ENCODE assay signal across 22 cellular contexts in the genomic region with DNA sequence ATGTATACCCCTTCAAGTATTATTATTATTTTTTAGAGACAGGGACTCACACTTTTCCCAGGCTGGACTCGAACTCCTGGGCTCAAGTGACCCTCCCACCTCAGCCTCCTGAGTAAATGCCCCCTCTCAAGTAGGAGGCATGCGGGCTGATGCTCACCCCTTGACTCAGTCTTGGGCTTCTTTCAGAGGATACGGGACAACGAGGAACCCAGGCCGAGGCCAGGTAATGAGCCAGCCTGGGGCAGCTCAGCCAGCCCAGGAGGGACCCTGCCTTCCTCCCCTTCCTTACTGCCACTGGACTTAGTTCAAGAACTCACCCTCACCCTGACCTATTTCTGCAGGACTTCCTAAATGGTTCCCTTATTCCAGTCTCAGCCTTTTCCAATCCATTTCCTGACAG.
"Had no signal": no experiment of that assay in that cellular context is flagged by ENCODE, and none has a peak within 500 bp of the region (broad histone marks: within the 10 kb centered on the region; RNA-seq: fewer than 3 reads in every experiment).

No MANE protein-coding gene starts in this region.

- H3K27me3 ChIP-seq: colonic mucosa, esophagus squamous epithelium, foreskin keratinocyte, gastroesophageal sphincter, left lung had no signal

- H3K27me3 Mint-ChIP-seq: dendritic cell treated with granulocyte-macrophage colony-stimulating factor and Interleukin-4, amounts not matched to agents 40 ng/mL and 50 ng/mL, for 4 days; effector memory CD8-positive, alpha-beta T cell; memory B cell had no signal

- H3K4me1 Mint-ChIP-seq: memory B cell had no signal

- H3K4me1 ChIP-seq: colonic mucosa, esophagus squamous epithelium, gastroesophageal sphincter, heart right ventricle, left lung, lower lobe of right lung had no signal

- H3K36me3 Mint-ChIP-seq: memory B cell had no signal

- H3K27ac ChIP-seq: colonic mucosa, epithelial cell of prostate, esophagus squamous epithelium, foreskin keratinocyte, gastroesophageal sphincter, heart right ventricle, left lung, lower lobe of right lung had no signal

- H3K4me3 ChIP-seq: colonic mucosa, esophagus squamous epithelium, gastroesophageal sphincter, heart right ventricle, left lung, lower lobe of right lung had no signal

- H3K9me3 Mint-ChIP-seq: dendritic cell treated with granulocyte-macrophage colony-stimulating factor and Interleukin-4, amounts not matched to agents 40 ng/mL and 50 ng/mL, for 4 days; memory B cell had no signal

- H3K9me3 ChIP-seq: colonic mucosa, esophagus squamous epithelium, gastroesophageal sphincter, heart right ventricle, left lung, lower lobe of right lung had no signal

- ATAC-seq: effector memory CD8-positive, alpha-beta T cell; esophagus mucosa; gastroesophageal sphincter; heart right ventricle; left cardiac atrium; left lung; left ventricle myocardium superior had no signal

- H3K4me3 Mint-ChIP-seq: dendritic cell treated with granulocyte-macrophage colony-stimulating factor and Interleukin-4, amounts not matched to agents 40 ng/mL and 50 ng/mL, for 4 days; effector memory CD8-positive, alpha-beta T cell; endodermal cell; memory B cell had no signal

- H3K27ac Mint-ChIP-seq: dendritic cell treated with granulocyte-macrophage colony-stimulating factor and Interleukin-4, amounts not matched to agents 40 ng/mL and 50 ng/mL, for 4 days; effector memory CD8-positive, alpha-beta T cell; endodermal cell; memory B cell had no signal

- H3K36me3 ChIP-seq: colonic mucosa, esophagus squamous epithelium, gastroesophageal sphincter, heart right ventricle, left lung, lower lobe of right lung had no signal

- DNase-seq: cerebellar nuclear complex; colonic mucosa; cortex of kidney; effector CD8-positive, alpha-beta T cell; effector memory CD8-positive, alpha-beta T cell; endodermal cell; erythroblast; esophagus squamous epithelium; heart right ventricle; hippocampal formation; left cardiac atrium; left lung; left ventricle myocardium superior; lower lobe of right lung; mesendoderm; midbrain had no signal
